In the genomic region with DNA sequence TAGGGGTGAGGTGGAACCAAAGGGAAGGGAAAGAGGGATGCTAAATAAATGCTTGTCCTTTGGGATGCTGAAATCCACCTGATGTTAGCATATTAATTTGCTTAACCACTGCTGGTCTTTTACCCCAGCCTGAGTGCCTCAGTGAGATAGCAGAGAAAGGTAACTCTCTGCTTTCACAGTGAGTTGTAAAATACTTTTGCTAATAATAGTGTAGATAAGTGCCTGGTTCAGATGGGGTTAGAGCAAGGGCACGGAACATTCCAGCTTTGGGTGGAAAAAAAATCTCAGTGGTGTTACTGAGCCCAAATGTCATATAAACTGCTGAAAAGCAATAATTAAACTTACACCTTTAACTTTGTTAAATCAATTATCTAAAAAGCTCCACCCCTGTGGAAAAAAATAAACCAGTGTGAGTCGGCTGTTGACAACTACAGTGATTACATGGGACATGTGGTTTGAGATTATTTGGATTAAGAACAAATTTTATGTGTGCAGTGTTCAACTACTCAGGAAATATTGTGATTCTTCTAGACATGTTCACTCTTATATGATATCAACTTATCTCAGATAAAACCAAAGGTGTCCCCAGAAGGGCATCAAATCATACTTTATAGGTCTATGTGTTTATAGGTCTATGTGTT, we compare ENCODE assay signal across 15 cellular contexts. TPM values are rescaled to one million over a fixed set of nuclear protein-coding genes. Genes with fewer than 3 reads are reported as not detected.
DNase-seq lines count a peak whose midpoint lies in the region; ATAC-seq and TF ChIP-seq lines count a peak whose summit lies in the region.
"Had no signal": no experiment of that assay in that cellular context is flagged by ENCODE, and none has a peak within 500 bp of the region (broad histone marks: within the 10 kb centered on the region; RNA-seq: fewer than 3 reads in every experiment).

No MANE protein-coding gene starts in this region.

- no peak for TF ChIP-seq POLR2A in IMR-90 (IDR thresholded peaks at IDR 0.05; ENCODE audit: low read depth, low read length)

- H4K91ac ChIP-seq in IMR-90 (ENCODE audit: insufficient read depth, low read depth, low read length) (0 out of 2 replicates have a peak overlapping the region, but pooled peaks have one; percentile 0), mesenchymal stem cell (ENCODE audit: low read length) (no peak overlapping the region)

- no peak overlapping the region for H2AFZ ChIP-seq in IMR-90 (replicated peaks; ENCODE audit: low read length, poor library complexity)
- H2AFZ ChIP-seq in mesenchymal stem cell (ENCODE audit: low read depth, low read length), result no peak overlapping the region
- H2AFZ ChIP-seq: GM23248 had no signal

- H3K18ac ChIP-seq in IMR-90 (ENCODE audit: low read depth, low read length) (peak overlapping the region; percentile 82), mesenchymal stem cell (ENCODE audit: low read depth in 1 of 2, low read length in 2 of 2) (peak overlapping the region; percentile 5 to 12)

- H3K9me3 ChIP-seq in IMR-90 (ENCODE audit: control insufficient read depth, insufficient read depth, low read length), result no peaks in the 10 kb centered on the region
- H3K9me3 ChIP-seq in left ventricle myocardium inferior (replicated peaks), result no peaks in the 10 kb centered on the region
- H3K9me3 ChIP-seq in mesenchymal stem cell (ENCODE audit: control insufficient read depth, low read length), result no peaks in the 10 kb centered on the region
- H3K9me3 ChIP-seq: Caco-2, HAP-1 had no signal

- H3K4me3 ChIP-seq in IMR-90 (ENCODE audit: insufficient read depth, low read depth, low read length), result no peak overlapping the region
- no peak overlapping the region for H3K4me3 ChIP-seq in left ventricle myocardium inferior
- H3K4me3 ChIP-seq in mesenchymal stem cell (ENCODE audit: insufficient read depth in 1 of 2, low read depth in 1 of 2, low read length in 2 of 2), result no peak overlapping the region
- H3K4me3 ChIP-seq: GM23248, HAP-1 had no signal

- POLR2A ChIA-PET in IMR-90 (lab: Charles Lee; ENCODE audit: unreplicated experiment), result no interaction called here

- no peak overlapping the region for H3K4me2 ChIP-seq in IMR-90 (ENCODE audit: low read depth, low read length)
- H3K4me2 ChIP-seq in mesenchymal stem cell (ENCODE audit: low read length, poor library complexity, severe bottlenecking), result no peak overlapping the region

- no peaks in the 10 kb centered on the region for H4K20me1 ChIP-seq in IMR-90 (ENCODE audit: insufficient read depth, low read length)

- H4K8ac ChIP-seq in IMR-90 (ENCODE audit: low read depth in 2 of 2, low read length in 2 of 2) (peak overlapping the region in 1 of 2 experiments; percentile 24; a peak in 1 of 4 replicates), mesenchymal stem cell (ENCODE audit: low read length) (no peak overlapping the region)

- TF ChIP-seq CTCF in IMR-90 (conservative IDR thresholded peaks at IDR 0.05; ENCODE audit: low read depth, low read length), result no peak
- no peak for TF ChIP-seq CTCF in left ventricle myocardium inferior (IDR thresholded peaks at IDR 0.05; ENCODE audit: borderline replicate concordance)

- H3K9ac ChIP-seq in IMR-90 (ENCODE audit: low read depth, low read length) (no peak overlapping the region), mesenchymal stem cell (ENCODE audit: low read length) (no peak overlapping the region)
- H3K9ac ChIP-seq: GM23248 had no signal

- H3K27ac ChIP-seq in IMR-90 (ENCODE audit: insufficient read depth, low read length) (no peak overlapping the region), left ventricle myocardium inferior (replicated peaks) (peak overlapping the region; percentile 34), mesenchymal stem cell (ENCODE audit: low read length, poor library complexity, severe bottlenecking) (no peak overlapping the region)
- H3K27ac ChIP-seq: C4-2B, GM23248 had no signal

- peaks cover 6% of the 10 kb centered on the region; the same call in 1 of the 2 replicates for H3K9me1 ChIP-seq in IMR-90 (ENCODE audit: insufficient read depth, low read length)

- peak overlapping the region; percentile 53 for H2BK20ac ChIP-seq in IMR-90 (ENCODE audit: low read depth, low read length)

- dilution Hi-C loops in IMR-90 (cut with HindIII; ENCODE audit: low sequenced_read_pairs, unreplicated experiment), result no loop called here

- H4K5ac ChIP-seq in IMR-90 (ENCODE audit: low read depth, low read length), result no peak overlapping the region

- peak overlapping the region; percentile 27; the same call in 1 of the 2 replicates for H3K14ac ChIP-seq in IMR-90 (replicated peaks; ENCODE audit: low read depth, low read length)
- H3K14ac ChIP-seq in mesenchymal stem cell (ENCODE audit: low read length in 2 of 2), result no peak overlapping the region

- CTCF ChIA-PET in IMR-90 (lab: Yijun Ruan, JAX), result no interaction called here

- 0 out of 4 replicates have a peak, but pooled peaks cover 0 to 7% of the 10 kb centered on the region in 2 experiments for H3K79me1 ChIP-seq in IMR-90 (ENCODE audit: low read depth in 1 of 2, low read length in 2 of 2)
- no peaks in the 10 kb centered on the region for H3K79me1 ChIP-seq in mesenchymal stem cell (replicated peaks; ENCODE audit: low read length, poor library complexity, severe bottlenecking)

- intact Hi-C loops in IMR-90 (cut with micrococcal nuclease) (no loop called here), left ventricle myocardium inferior (cut with micrococcal nuclease) (no loop called here)

- ATAC-seq in IMR-90 (ENCODE audit: low read depth), result no peak

- H3K4ac ChIP-seq in IMR-90 (ENCODE audit: low read depth, low read length), result no peak overlapping the region
- no peak overlapping the region for H3K4ac ChIP-seq in mesenchymal stem cell (ENCODE audit: low read depth in 1 of 2, low read length in 2 of 2)

- WGBS in IMR-90 (ENCODE audit: extremely low coverage in 2 of 2, insufficient read length in 1 of 2), 2 experiments, result no CpG with 5 or more reads among the region's 2 CpGs
- 100% methylated on average over 1 of the region's 2 CpGs for WGBS in mesenchymal stem cell

- in situ Hi-C loops in IMR-90 (cut with MboI; ENCODE audit: low sequenced_read_pairs), result no loop called here

- no peak overlapping the region for H2BK12ac ChIP-seq in mesenchymal stem cell (ENCODE audit: low read length in 2 of 2)

- H3K56ac ChIP-seq in IMR-90 (ENCODE audit: extremely low read depth, insufficient read depth, low read length), result no peak overlapping the region

- H3K4me1 ChIP-seq in IMR-90 (ENCODE audit: control insufficient read depth, insufficient read depth, low read length), result peaks cover 9% of the 10 kb centered on the region
- peaks cover 13% of the 10 kb centered on the region for H3K4me1 ChIP-seq in left ventricle myocardium inferior
- H3K4me1 ChIP-seq in mesenchymal stem cell (ENCODE audit: control insufficient read depth, insufficient read depth, low read depth, low read length), result no peaks in the 10 kb centered on the region
- H3K4me1 ChIP-seq: HAP-1 had no signal

- H2BK15ac ChIP-seq in IMR-90 (ENCODE audit: low read depth, low read length) (peak overlapping the region; percentile 35; the same call in 2 of the 3 replicates), mesenchymal stem cell (ENCODE audit: low read depth, poor library complexity, severe bottlenecking) (no peak overlapping the region)

- DNase-seq in IMR-90 (no peak), NCI-H2227 (lab: John Stamatoyannopoulos, UW; ENCODE audit: unreplicated experiment) (peak; percentile 21), left ventricle myocardium inferior (no peak), mesenchymal stem cell (no peak), NCI-H82 (lab: John Stamatoyannopoulos, UW) (no peak), SKM-1 (lab: John Stamatoyannopoulos, UW; ENCODE audit: unreplicated experiment) (no peak), NCI-H524 (lab: John Stamatoyannopoulos, UW) (no peak)
- DNase-seq: AML-193; Caco-2; CD4-positive, alpha-beta T cell; DMS79; GDM1; GM23248 had no signal

- H3K36me3 ChIP-seq in IMR-90 (ENCODE audit: control insufficient read depth, insufficient read depth, low read length) (no peaks in the 10 kb centered on the region), left ventricle myocardium inferior (no peaks in the 10 kb centered on the region), mesenchymal stem cell (ENCODE audit: control insufficient read depth in 1 of 2, insufficient read depth in 2 of 2, low read depth in 1 of 2, low read length in 2 of 2) (no peaks in the 10 kb centered on the region)
- H3K36me3 ChIP-seq: HAP-1 had no signal

- H3K23ac ChIP-seq in IMR-90 (ENCODE audit: low read depth, low read length), result peak overlapping the region; percentile 39; the same call in 1 of the 2 replicates
- no peak overlapping the region for H3K23ac ChIP-seq in mesenchymal stem cell (ENCODE audit: low read length in 2 of 2)

- TF ChIP-seq RAD21 in IMR-90 (IDR thresholded peaks at IDR 0.05; ENCODE audit: low read length), result no peak

- H2AK5ac ChIP-seq in IMR-90 (ENCODE audit: low read depth, low read length), result peak overlapping the region; percentile 13
- no peak overlapping the region for H2AK5ac ChIP-seq in mesenchymal stem cell (ENCODE audit: low read length, severe bottlenecking)

- H2BK120ac ChIP-seq in IMR-90 (ENCODE audit: low read depth, low read length), result peak overlapping the region; percentile 59
- no peak overlapping the region for H2BK120ac ChIP-seq in mesenchymal stem cell (ENCODE audit: low read depth, low read length)

- H3K27me3 ChIP-seq in IMR-90 (ENCODE audit: control insufficient read depth, insufficient read depth, low read length) (no peaks in the 10 kb centered on the region), left ventricle myocardium inferior (ENCODE audit: low read depth) (no peaks in the 10 kb centered on the region), mesenchymal stem cell (ENCODE audit: control insufficient read depth in 1 of 2, insufficient read depth in 1 of 2, low read length in 2 of 2) (no peaks in the 10 kb centered on the region)

- BruUV-seq in IMR-90 (replicated peaks; lab: Mats Ljungman, UMichigan), result no TSS peak

- H2BK5ac ChIP-seq in IMR-90 (ENCODE audit: low read depth, low read length, poor library complexity, severe bottlenecking) (peak overlapping the region; percentile 20), mesenchymal stem cell (ENCODE audit: low read depth, low read length, poor library complexity, severe bottlenecking) (no peak overlapping the region)

- H2AK9ac ChIP-seq in IMR-90 (replicated peaks; ENCODE audit: low read depth, low read length, poor library complexity), result no peak overlapping the region

TF ChIP-seq in IMR-90, 13 proteins besides CTCF, POLR2A, EP300 and RAD21 (continues in another document):
- TF ChIP-seq CEBPB (IDR thresholded peaks at IDR 0.05; ENCODE audit: low read depth, low read length), result no peak
- no peak for TF ChIP-seq SMC3 (IDR thresholded peaks at IDR 0.05; ENCODE audit: low read depth, low read length)
- TF ChIP-seq MAZ (IDR thresholded peaks at IDR 0.05; ENCODE audit: borderline replicate concordance, low read depth, low read length), result no peak

RNA-seq across cellular contexts. Expression of a gene that starts 21.1 kb away (rescaled TPM):
- total RNA-seq in IMR-90 (2012; rRNA removed), result 331 and 449 TPM in 2 replicates
- polyA plus RNA-seq in IMR-90 (2012; rRNA removed), result 111 and 136 TPM in 2 replicates
- 23.5 and 27.4 TPM in 2 replicates for polyA plus RNA-seq in IMR-90 (2012; cell fraction: cytosol; rRNA removed)
- polyA plus RNA-seq in IMR-90 (2012; cell fraction: nucleus; rRNA removed; ENCODE audit: low replicate concordance), result 14.3 and 120 TPM in 2 replicates
- 26.9 TPM for total RNA-seq in left ventricle myocardium inferior
- polyA plus RNA-seq in mesenchymal stem cell (2013, experiment 1 of 2), result 184 TPM
- polyA plus RNA-seq in mesenchymal stem cell (2013, experiment 2 of 2), result 178 TPM
- total RNA-seq: CD4-positive, alpha-beta T cell had no signal

Comparison
In these comparisons a context has a peak if more than half of its experiments do, and no peak if none do; other contexts are left out.
1. RNA of a gene that starts 21.1 kb away (total RNA-seq): 331 to 449 TPM in IMR-90; 26.9 TPM in left ventricle myocardium inferior (single experiment); every median in the first group is over 10 times any median in the second.